Comparison of ENCODE assay signal across 11 cellular contexts in genomic region chr12:69655616-69656336, GRCh38. TPM values are rescaled to one million over a fixed set of nuclear protein-coding genes. Genes with fewer than 3 reads are reported as not detected.
A peak's percentile ranks its signal among the peaks of the same experiment; 100 is the strongest.
DNase-seq lines count a peak whose midpoint lies in the region; ATAC-seq and TF ChIP-seq lines count a peak whose summit lies in the region.
"Had no signal": no experiment of that assay in that cellular context is flagged by ENCODE, and none has a peak within 500 bp of the region (broad histone marks: within the 10 kb centered on the region; RNA-seq: fewer than 3 reads in every experiment).

No MANE protein-coding gene starts in this region.

- peaks cover 4% of the 10 kb centered on the region for H3F3A ChIP-seq in SK-N-SH (replicated peaks; ENCODE audit: insufficient read depth)

- no peaks in the 10 kb centered on the region for H3K9me3 ChIP-seq in SK-N-SH
- no peaks in the 10 kb centered on the region for H3K9me3 ChIP-seq in psoas muscle
- H3K9me3 ChIP-seq in WERI-Rb-1 (ENCODE audit: severe bottlenecking), result no peaks in the 10 kb centered on the region

- no peak overlapping the region; the same call in 1 of the 2 replicates for H3K4me2 ChIP-seq in SK-N-SH

- TF ChIP-seq EP300 in SK-N-SH (IDR thresholded peaks at IDR 0.05; ENCODE audit: borderline replicate concordance in 1 of 2, low read depth in 1 of 2, low read length in 1 of 2), result peak in 1 of 2 experiments; percentile 40; a peak in 1 of 4 replicates

- H3K79me2 ChIP-seq in SK-N-SH (ENCODE audit: insufficient read depth), result no peaks in the 10 kb centered on the region

- H3K27ac ChIP-seq in SK-N-SH (ENCODE audit: low read depth in 2 of 2, low read length in 1 of 2), result peak overlapping the region; percentile 59 to 60; a peak in 3 of 4 replicates
- peak overlapping the region; percentile 82 for H3K27ac ChIP-seq in psoas muscle
- H3K27ac ChIP-seq in WERI-Rb-1, result no peak overlapping the region

- POLR2A ChIA-PET in SK-N-SH (lab: Yijun Ruan, JAX), result no interaction called here

- TF ChIP-seq CTCF in SK-N-SH (IDR thresholded peaks at IDR 0.05), result no peak
- TF ChIP-seq CTCF in fibroblast of the aortic adventitia (IDR thresholded peaks at IDR 0.05; ENCODE audit: insufficient read depth, low read length), result no peak
- TF ChIP-seq CTCF in psoas muscle (IDR thresholded peaks at IDR 0.05), result no peak
- no peak for TF ChIP-seq CTCF in WERI-Rb-1 (IDR thresholded peaks at IDR 0.05; ENCODE audit: low read depth, low read length)

- intact Hi-C loops in psoas muscle (cut with DNase I), result loop anchor here in 1 of 2 donors (5.0 kb wide), 1 partner anchor 42 kb away; the partner anchor contains the start of gene BEST3

- H4K20me1 ChIP-seq in SK-N-SH (ENCODE audit: insufficient read depth), result no peaks in the 10 kb centered on the region

- peak overlapping the region; percentile 28; the same call in 1 of the 2 replicates for H2AFZ ChIP-seq in SK-N-SH (ENCODE audit: low read depth)

- DNase-seq in EL (peak; percentile 92), SK-N-SH (no peak), fibroblast of the aortic adventitia (ENCODE audit: low read depth) (peak; percentile 90), psoas muscle (no peak), WERI-Rb-1 (no peak)
- no peak for DNase-seq in activated CD8-positive, alpha-beta memory T cell treated with anti-CD3 and anti-CD28 coated beads, Interleukin-2, amount 50 U/mL, for 48 hours
- DNase-seq: NCI-H446 treated with DMSO at 0.1 percent for 48 hours; retina; stimulated activated CD8-positive, alpha-beta memory T cell treated with anti-CD3 and anti-CD28 coated beads, Interleukin-4, amount 100 ng/mL, for 48 hours had no signal

- H3K4me1 ChIP-seq in SK-N-SH (ENCODE audit: control insufficient read depth in 1 of 2, insufficient read depth in 2 of 2, low read depth in 1 of 2, low read length in 1 of 2) (peaks cover 0 to 9% of the 10 kb centered on the region in 2 experiments; a peak in 1 of 4 replicates), psoas muscle (peaks cover 31% of the 10 kb centered on the region)

- H3K9ac ChIP-seq in SK-N-SH, result no peak overlapping the region

- CTCF ChIA-PET in SK-N-SH (lab: Yijun Ruan, JAX), result interaction anchor here (0.6 to 1.2 kb wide), 2 partner anchors 38 to 185 kb away, joined by 3 read pairs; no protein-coding TSS in a partner anchor

- TF ChIP-seq RAD21 in SK-N-SH (IDR thresholded peaks at IDR 0.05; ENCODE audit: low read length), result no peak

- WGBS in SK-N-SH (ENCODE audit: low lambda C conversion rate), result 64% methylated on average over 11 of the region's 11 CpGs
- WGBS in psoas muscle, 3 donors, result 69% methylated on average over 11 of the region's 11 CpGs

- ATAC-seq in psoas muscle (no peak), HG02970 (IDR thresholded peaks at IDR 0.05; ENCODE audit: low FRiP score, unreplicated experiment) (no peak), HG02642 (IDR thresholded peaks at IDR 0.05; ENCODE audit: poor library complexity, unreplicated experiment) (no peak)

- H3K9me2 ChIP-seq in SK-N-SH, result no peaks in the 10 kb centered on the region

- H3K27me3 ChIP-seq in SK-N-SH (ENCODE audit: insufficient read depth), result no peaks in the 10 kb centered on the region
- H3K27me3 ChIP-seq in psoas muscle (ENCODE audit: insufficient read depth in 3 of 3, low read length in 2 of 3), result no peaks in the 10 kb centered on the region
- H3K27me3 ChIP-seq in WERI-Rb-1 (ENCODE audit: insufficient read depth, low read depth, severe bottlenecking), result no peaks in the 10 kb centered on the region

- H3K4me3 ChIP-seq in SK-N-SH (ENCODE audit: low read depth in 2 of 2, low read length in 1 of 2) (no peak overlapping the region), fibroblast of the aortic adventitia (ENCODE audit: low read depth, low read length) (no peak overlapping the region), psoas muscle (no peak overlapping the region), WERI-Rb-1 (ENCODE audit: low read depth, low read length) (no peak overlapping the region)

- H3K36me3 ChIP-seq in SK-N-SH (replicated peaks in 1 of 2; ENCODE audit: control insufficient read depth in 1 of 2, insufficient read depth in 2 of 2, low read length in 1 of 2), result no peaks in the 10 kb centered on the region
- H3K36me3 ChIP-seq in psoas muscle (ENCODE audit: insufficient read depth in 1 of 2, low read depth in 1 of 2), result peaks cover 0 to 23% of the 10 kb centered on the region in 2 donors
- no peaks in the 10 kb centered on the region for H3K36me3 ChIP-seq in WERI-Rb-1

TF ChIP-seq in SK-N-SH, 30 proteins besides CTCF, POLR2A, EP300 and RAD21:
- TF ChIP-seq FOSL2 (IDR thresholded peaks at IDR 0.05; ENCODE audit: borderline replicate concordance, low read depth) (peak; percentile 49; the same call in 1 of the 2 replicates), CHD2 (IDR thresholded peaks at IDR 0.05; ENCODE audit: low read length, partially characterized antibody) (no peak), PBX3 (IDR thresholded peaks at IDR 0.05) (peak; percentile 51; the same call in 1 of the 2 replicates), JUND (IDR thresholded peaks at IDR 0.05) (peak; percentile 64), NFIC (IDR thresholded peaks at IDR 0.05; ENCODE audit: borderline replicate concordance) (no peak), TEAD4 (IDR thresholded peaks at IDR 0.05; ENCODE audit: borderline replicate concordance, insufficient read depth) (peak; percentile 57; the same call in 1 of the 2 replicates), TCF12 (IDR thresholded peaks at IDR 0.05) (peak; percentile 34), GABPA (IDR thresholded peaks at IDR 0.05; ENCODE audit: low read depth) (no peak)

RNA-seq across cellular contexts. Expression of gene BEST3, which starts 43.3 kb away (rescaled TPM):
- polyA plus RNA-seq in SK-N-SH (2012; rRNA removed), result 0.48 and 0.75 TPM in 2 replicates
- polyA plus RNA-seq in SK-N-SH (2012; cell fraction: cytosol; rRNA removed), result 0.53 and 0.60 TPM in 2 replicates
- polyA plus RNA-seq in SK-N-SH (2012; cell fraction: nucleus; rRNA removed), result 0.49 and 0.86 TPM in 2 replicates
- not detected in 2 replicates for total RNA-seq in fibroblast of the aortic adventitia (ENCODE audit: low replicate concordance)
- 100 to 1,000 TPM; 141 to 181 (median 170) TPM for total RNA-seq in psoas muscle
- polyA plus RNA-seq in psoas muscle, result 100 to 1,000 TPM in 1 of 3 donors, 10 to 100 TPM in 2; 41.8 to 134 (median 49.1) TPM

RNA-seq across cellular contexts. Expression of gene LRRC10, which starts 45.1 kb away (rescaled TPM):
- polyA plus RNA-seq in SK-N-SH (2012; rRNA removed), result not detected in 2 replicates
- polyA plus RNA-seq in SK-N-SH (2012; cell fraction: cytosol; rRNA removed), result not detected in 2 replicates
- not detected in 2 replicates for polyA plus RNA-seq in SK-N-SH (2012; cell fraction: nucleus; rRNA removed)
- total RNA-seq in fibroblast of the aortic adventitia (ENCODE audit: low replicate concordance), result not detected in 2 replicates
- not detected for total RNA-seq in psoas muscle
- polyA plus RNA-seq in psoas muscle, result under 1 TPM in 1 of 3 donors, not detected in 2; 0.03 TPM

Comparison
In these comparisons a context has a peak if more than half of its experiments do, and no peak if none do; other contexts are left out.
1. DNase-seq: peak in EL (single experiment) and fibroblast of the aortic adventitia (single experiment); none in SK-N-SH (single experiment), psoas muscle (0 of 2), WERI-Rb-1 (single experiment) and activated CD8-positive, alpha-beta memory T cell treated with anti-CD3 and anti-CD28 coated beads, Interleukin-2, amount 50 U/mL, for 48 hours (single experiment).
2. RNA of gene BEST3, which starts 43.3 kb away (total RNA-seq): 141 to 181 TPM in psoas muscle; not detected in fibroblast of the aortic adventitia; every median in the first group is over 100 times any median in the second.